Comparison of ENCODE assay signal across 23 cellular contexts in genomic region chr15:86855962-86856361, GRCh38.
"Had no signal": no experiment of that assay in that cellular context is flagged by ENCODE, and none has a peak within 500 bp of the region (broad histone marks: within the 10 kb centered on the region; RNA-seq: fewer than 3 reads in every experiment).

No MANE protein-coding gene starts in this region.

- H3K27me3 ChIP-seq: breast epithelium, heart right ventricle, left lung, neutrophil, suprapubic skin, tibial artery, upper lobe of right lung had no signal

- H3K4me1 ChIP-seq: breast epithelium, left lung, lower lobe of right lung, suprapubic skin, tibial artery, upper lobe of right lung had no signal

- H3K27ac ChIP-seq: breast epithelium, heart right ventricle, left lung, lower lobe of right lung, neutrophil, suprapubic skin, tibial artery, upper lobe of right lung had no signal

- H3K4me3 ChIP-seq: breast epithelium, heart right ventricle, left lung, lower lobe of right lung, suprapubic skin, tibial artery, upper lobe of right lung had no signal

- H3K9me3 ChIP-seq: breast epithelium, heart right ventricle, lower lobe of right lung, neutrophil, suprapubic skin, tibial artery, upper lobe of right lung had no signal

- H3K36me3 ChIP-seq: breast epithelium, heart right ventricle, left lung, lower lobe of right lung, neutrophil, suprapubic skin, tibial artery, upper lobe of right lung had no signal

- ATAC-seq: heart right ventricle, left lung, lower lobe of right lung, upper lobe of right lung had no signal

- DNase-seq: activated CD4-positive, alpha-beta memory T cell treated with anti-CD3 and anti-CD28 coated beads for 36 hours; activated CD4-positive, alpha-beta T cell treated with anti-CD3 and anti-CD28 coated beads, Interleukin-2, amount 10 ng/mL, durations not matched to agents 24 days and 14 days; activated CD4-positive, CD25-positive, alpha-beta regulatory T cell treated with anti-CD3 and anti-CD28 coated beads, Interleukin-2, amount 50 U/mL, for 72 hours; activated CD8-positive, alpha-beta memory T cell treated with anti-CD3 and anti-CD28 coated beads, Interleukin-2, amount 50 U/mL, for 4 hours; activated gamma-delta T cell treated with Interleukin-2 at 50 U/mL for 16 hours; activated naive CD4-positive, alpha-beta T cell treated with anti-CD3 and anti-CD28 coated beads, Interleukin-2, amount 50 U/mL, for 16 hours; activated T-cell treated with anti-CD3 and anti-CD28 coated beads, Interleukin-2, amount 50 U/mL, for 1 hour; amniotic stem cell; central memory CD4-positive, alpha-beta T cell; heart right ventricle; kidney glomerular epithelial cell; left lung; lower lobe of right lung; retina; stimulated activated CD4-positive, alpha-beta T cell treated with anti-CD3 and anti-CD28 coated beads, Interleukin-15, amount 100 ng/mL, for 24 hours; stimulated activated CD4-positive, alpha-beta T cell treated with anti-CD3 and anti-CD28 coated beads, Interleukin-2, amount 100 ng/mL, for 24 hours; stimulated activated naive CD4-positive, alpha-beta T cell; T1000; tibial artery; upper lobe of right lung had no signal
